In genomic region chr20:3888622-3889488, GRCh38 we compare ENCODE assay signal across 8 cellular contexts. TPM values are rescaled to one million over a fixed set of nuclear protein-coding genes. Genes with fewer than 3 reads are reported as not detected.
DNase-seq lines count a peak whose midpoint lies in the region; ATAC-seq and TF ChIP-seq lines count a peak whose summit lies in the region.

PANK2 (plus strand) TSS chr20:3889387.

- peaks cover 8% of the 10 kb centered on the region for H3K36me3 Mint-ChIP-seq in T-helper 17 cell (ENCODE audit: low read depth)
- H3K36me3 Mint-ChIP-seq in progenitor cell of endocrine pancreas (ENCODE audit: insufficient read depth), result peaks cover 6% of the 10 kb centered on the region

- no peaks in the 10 kb centered on the region for H3K9me3 Mint-ChIP-seq in progenitor cell of endocrine pancreas (ENCODE audit: low read depth)

- H3K4me3 Mint-ChIP-seq in T-helper 17 cell (peak within 1 kb of the TSS; percentile 99), progenitor cell of endocrine pancreas (ENCODE audit: low read depth) (peak within 1 kb of the TSS; percentile 94)

- peak; percentile 95 for ATAC-seq in GM18498 (IDR thresholded peaks at IDR 0.05; ENCODE audit: unreplicated experiment)
- peak; percentile 93 for ATAC-seq in HG02938 (IDR thresholded peaks at IDR 0.05; ENCODE audit: unreplicated experiment)
- ATAC-seq in T-helper 17 cell, result peak; percentile 97
- ATAC-seq in left cardiac atrium, result peak; percentile 97 to 99

- H3K4me1 Mint-ChIP-seq in T-helper 17 cell (peaks cover 41% of the 10 kb centered on the region), progenitor cell of endocrine pancreas (ENCODE audit: low read depth) (peaks cover 39% of the 10 kb centered on the region)

- TF ChIP-seq CTCF in progenitor cell of endocrine pancreas (IDR thresholded peaks at IDR 0.05; ENCODE audit: unreplicated experiment), result peak; percentile 44

- intact Hi-C loops in left cardiac atrium (cut with DNase I), result loop anchor here in 1 of 2 donors (5.0 kb wide), 1 partner anchor 183 kb away; no protein-coding TSS in a partner anchor

- no peaks in the 10 kb centered on the region for H3K27me3 Mint-ChIP-seq in T-helper 17 cell
- H3K27me3 Mint-ChIP-seq in progenitor cell of endocrine pancreas, result no peaks in the 10 kb centered on the region

- H3K9me3 ChIP-seq in T-helper 17 cell (ENCODE audit: control insufficient read depth, low read length, poor library complexity, severe bottlenecking), result no peaks in the 10 kb centered on the region

- peak; percentile 96 for DNase-seq in NCI-H1694 treated with DMSO at 0.1 percent for 48 hours (lab: John Stamatoyannopoulos, UW)
- peak; percentile 88 to 95 (median 93) for DNase-seq in T-helper 17 cell
- DNase-seq in amygdala (lab: John Stamatoyannopoulos, UW), result peak; percentile 88 to 99 (median 98)
- peak; percentile 99 for DNase-seq in left cardiac atrium
- DNase-seq in progenitor cell of endocrine pancreas (ENCODE audit: low spot score, unreplicated experiment), result peak; percentile 97
- DNase-seq in ureter (ENCODE audit: low spot score), result peak; percentile 99

- H3K27ac Mint-ChIP-seq in T-helper 17 cell (peak within 1 kb of the TSS; percentile 99), progenitor cell of endocrine pancreas (peak within 1 kb of the TSS; percentile 96)

RNA-seq across cellular contexts. Expression of gene PANK2, which starts in this region (rescaled TPM):
- total RNA-seq in T-helper 17 cell, result 10 to 100 TPM; 47.2 to 53.0 TPM
- 10 to 100 TPM; 18.7 to 23.8 TPM for total RNA-seq in left cardiac atrium
- 53.8 and 57.6 TPM in 2 replicates for total RNA-seq in progenitor cell of endocrine pancreas
- total RNA-seq in ureter, result 40.1 TPM

Comparison
In these comparisons a context has a peak if more than half of its experiments do, and no peak if none do; other contexts are left out.
1. Peak in every context shown above with its lines: DNase-seq and ATAC-seq.